In the genomic region with DNA sequence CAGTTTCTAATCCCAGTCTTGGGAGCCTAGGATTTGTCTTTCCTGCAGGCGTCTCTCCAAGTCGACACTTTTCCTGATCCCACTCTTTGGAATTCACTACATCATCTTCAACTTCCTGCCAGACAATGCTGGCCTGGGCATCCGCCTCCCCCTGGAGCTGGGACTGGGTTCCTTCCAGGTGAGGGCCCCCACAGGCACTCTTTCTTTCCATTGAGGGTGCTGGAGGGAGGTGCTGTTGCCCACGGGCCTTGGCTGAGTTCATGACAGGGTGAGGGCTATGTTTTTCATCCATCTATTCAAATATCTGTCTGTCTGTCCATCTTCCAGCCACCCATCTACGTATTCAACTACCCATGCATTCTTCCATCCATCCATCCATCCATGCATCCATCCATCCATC, we compare ENCODE assay signal across 21 cellular contexts. TPM values are rescaled to one million over a fixed set of nuclear protein-coding genes. Genes with fewer than 3 reads are reported as not detected.
A peak's percentile ranks its signal among the peaks of the same experiment; 100 is the strongest.
DNase-seq lines count a peak whose midpoint lies in the region; ATAC-seq and TF ChIP-seq lines count a peak whose summit lies in the region.
"Had no signal": no experiment of that assay in that cellular context is flagged by ENCODE, and none has a peak within 500 bp of the region (broad histone marks: within the 10 kb centered on the region; RNA-seq: fewer than 3 reads in every experiment).

No MANE protein-coding gene starts in this region.

- peak overlapping the region; percentile 3 for H3K27ac Mint-ChIP-seq in activated naive CD8-positive, alpha-beta T cell treated with anti-CD3 and anti-CD28 coated beads for 36 hours
- no peak overlapping the region for H3K27ac Mint-ChIP-seq in activated naive CD8-positive, alpha-beta T cell treated with anti-CD3 and anti-CD28 coated beads, Interleukin-2, amount 50 U/mL, for 24 hours
- H3K27ac Mint-ChIP-seq: CD4-positive, CD25-positive, alpha-beta regulatory T cell; CD8-positive, alpha-beta memory T cell had no signal

- no peaks in the 10 kb centered on the region for H3K9me3 Mint-ChIP-seq in activated naive CD8-positive, alpha-beta T cell treated with anti-CD3 and anti-CD28 coated beads for 36 hours
- H3K9me3 Mint-ChIP-seq in activated naive CD8-positive, alpha-beta T cell treated with anti-CD3 and anti-CD28 coated beads, Interleukin-2, amount 50 U/mL, for 24 hours, result no peaks in the 10 kb centered on the region
- H3K9me3 Mint-ChIP-seq: CD4-positive, CD25-positive, alpha-beta regulatory T cell; CD8-positive, alpha-beta memory T cell had no signal

- 85 to 89% methylated on average over 5 of the region's 5 CpGs for WGBS in sigmoid colon, 2 donors

- ATAC-seq in activated naive CD8-positive, alpha-beta T cell treated with anti-CD3 and anti-CD28 coated beads, Interleukin-2, amount 50 U/mL, for 24 hours, result no peak
- ATAC-seq: GM12878 had no signal

- no peaks in the 10 kb centered on the region for H3K36me3 ChIP-seq in sigmoid colon
- H3K36me3 ChIP-seq: BE2C, HAP-1 had no signal

- H3K27me3 ChIP-seq in sigmoid colon, result peaks cover 0 to 2% (median 0%) of the 10 kb centered on the region in 3 donors
- H3K27me3 ChIP-seq: BE2C had no signal

- peaks cover 31% of the 10 kb centered on the region for H3K27me3 Mint-ChIP-seq in activated naive CD8-positive, alpha-beta T cell treated with anti-CD3 and anti-CD28 coated beads for 36 hours
- H3K27me3 Mint-ChIP-seq in activated naive CD8-positive, alpha-beta T cell treated with anti-CD3 and anti-CD28 coated beads, Interleukin-2, amount 50 U/mL, for 24 hours, result peaks cover 25% of the 10 kb centered on the region
- H3K27me3 Mint-ChIP-seq: CD4-positive, CD25-positive, alpha-beta regulatory T cell had no signal

- no peak for TF ChIP-seq CTCF in coronary artery (IDR thresholded peaks at IDR 0.05)
- no peak for TF ChIP-seq CTCF in sigmoid colon (IDR thresholded peaks at IDR 0.05)

- DNase-seq in activated naive CD8-positive, alpha-beta T cell treated with anti-CD3 and anti-CD28 coated beads for 36 hours, result no peak
- DNase-seq in activated naive CD8-positive, alpha-beta T cell treated with anti-CD3 and anti-CD28 coated beads, Interleukin-2, amount 50 U/mL, for 24 hours, result no peak
- DNase-seq in coronary artery (ENCODE audit: low spot score), result peak; percentile 68
- peak; percentile 51 for DNase-seq in sigmoid colon
- DNase-seq in NCI-H187 (lab: John Stamatoyannopoulos, UW), result no peak
- DNase-seq in occipital lobe (lab: John Stamatoyannopoulos, UW), result no peak
- no peak for DNase-seq in NCI-H748 (lab: John Stamatoyannopoulos, UW; ENCODE audit: unreplicated experiment)
- DNase-seq: ACHN; BE2C; C1 segment of cervical spinal cord; CD4-positive, CD25-positive, alpha-beta regulatory T cell; CD8-positive, alpha-beta memory T cell; COR-L47; DMS 273 treated with DMSO at 0.1 percent for 48 hours; DMS53; DND-41; EL had no signal

- no peaks in the 10 kb centered on the region for H3K36me3 Mint-ChIP-seq in activated naive CD8-positive, alpha-beta T cell treated with anti-CD3 and anti-CD28 coated beads for 36 hours
- H3K36me3 Mint-ChIP-seq in activated naive CD8-positive, alpha-beta T cell treated with anti-CD3 and anti-CD28 coated beads, Interleukin-2, amount 50 U/mL, for 24 hours (ENCODE audit: low read depth), result no peaks in the 10 kb centered on the region
- H3K36me3 Mint-ChIP-seq: CD4-positive, CD25-positive, alpha-beta regulatory T cell; CD8-positive, alpha-beta memory T cell had no signal

- no peak for TF ChIP-seq POLR2A in sigmoid colon (IDR thresholded peaks at IDR 0.05)

- no peak overlapping the region for H3K4me3 Mint-ChIP-seq in activated naive CD8-positive, alpha-beta T cell treated with anti-CD3 and anti-CD28 coated beads for 36 hours
- H3K4me3 Mint-ChIP-seq in activated naive CD8-positive, alpha-beta T cell treated with anti-CD3 and anti-CD28 coated beads, Interleukin-2, amount 50 U/mL, for 24 hours, result no peak overlapping the region
- H3K4me3 Mint-ChIP-seq: CD4-positive, CD25-positive, alpha-beta regulatory T cell; CD8-positive, alpha-beta memory T cell had no signal

- H3K4me3 ChIP-seq in coronary artery (no peak overlapping the region), sigmoid colon (no peak overlapping the region)
- H3K4me3 ChIP-seq: GM12878, HAP-1 had no signal

- peaks cover 5% of the 10 kb centered on the region for H3K4me1 Mint-ChIP-seq in activated naive CD8-positive, alpha-beta T cell treated with anti-CD3 and anti-CD28 coated beads for 36 hours
- no peaks in the 10 kb centered on the region for H3K4me1 Mint-ChIP-seq in activated naive CD8-positive, alpha-beta T cell treated with anti-CD3 and anti-CD28 coated beads, Interleukin-2, amount 50 U/mL, for 24 hours

- intact Hi-C loops in sigmoid colon (cut with DNase I), result no loop called here

- TF ChIP-seq EP300 in sigmoid colon (IDR thresholded peaks at IDR 0.05), result no peak

- H3K27ac ChIP-seq in coronary artery, result no peak overlapping the region
- H3K27ac ChIP-seq in sigmoid colon, result no peak overlapping the region

- H3K4me1 ChIP-seq in sigmoid colon, result peaks cover 0 to 6% (median 0%) of the 10 kb centered on the region in 4 donors
- H3K4me1 ChIP-seq: BE2C, HAP-1 had no signal

- no peaks in the 10 kb centered on the region for H3K9me3 ChIP-seq in sigmoid colon
- H3K9me3 ChIP-seq: BE2C, HAP-1 had no signal

RNA-seq across cellular contexts. Expression of a gene that starts 12.6 kb away (rescaled TPM):
- total RNA-seq in activated naive CD8-positive, alpha-beta T cell treated with anti-CD3 and anti-CD28 coated beads for 36 hours, result not detected
- not detected for total RNA-seq in sigmoid colon
- polyA plus RNA-seq in sigmoid colon, result not detected
- not detected for total RNA-seq in occipital lobe
- total RNA-seq: CD4-positive, CD25-positive, alpha-beta regulatory T cell; CD8-positive, alpha-beta memory T cell; G401; GM12878; HT-29 had no signal
- polyA plus RNA-seq: CD4-positive, CD25-positive, alpha-beta regulatory T cell; CD8-positive, alpha-beta memory T cell; GM12878 had no signal

Comparison
In these comparisons a context has a peak if more than half of its experiments do, and no peak if none do; other contexts are left out.
1. DNase-seq: peak in coronary artery (single experiment) and sigmoid colon (single experiment); none in activated naive CD8-positive, alpha-beta T cell treated with anti-CD3 and anti-CD28 coated beads for 36 hours (single experiment), activated naive CD8-positive, alpha-beta T cell treated with anti-CD3 and anti-CD28 coated beads, Interleukin-2, amount 50 U/mL, for 24 hours (single experiment), NCI-H187 (0 of 2), occipital lobe (single experiment) and NCI-H748 (single experiment).